19 cellular contexts compared by ENCODE assay signal in genomic region chr10:111967547-111967946, GRCh38.
A peak's percentile ranks its signal among the peaks of the same experiment; 100 is the strongest.
DNase-seq lines count a peak whose midpoint lies in the region; ATAC-seq, FAIRE-seq and TF ChIP-seq lines count a peak whose summit lies in the region.
"Had no signal": no experiment of that assay in that cellular context is flagged by ENCODE, and none has a peak within 500 bp of the region (broad histone marks: within the 10 kb centered on the region; RNA-seq: fewer than 3 reads in every experiment).

No MANE protein-coding gene starts in this region.

- H3K9me3 Mint-ChIP-seq in WTC11, result peaks cover 35% of the 10 kb centered on the region

- no peak overlapping the region for H3K4me2 ChIP-seq in HepG2 (ENCODE audit: low read depth, low read length)
- no peak overlapping the region for H3K4me2 ChIP-seq in keratinocyte (ENCODE audit: control insufficient read depth, extremely low read depth, insufficient read depth, low read depth, low read length)
- no peak overlapping the region for H3K4me2 ChIP-seq in PC-9

- no peaks in the 10 kb centered on the region for H3F3A ChIP-seq in PC-9 (ENCODE audit: insufficient read depth, low read depth)

- ATAC-seq in HepG2, result 0 out of 3 replicates have a peak, but pooled peaks have one; percentile 43
- ATAC-seq in right lobe of liver, result no peak
- ATAC-seq in WTC11, result peak; percentile 69
- ATAC-seq in Right ventricle myocardium inferior, result no peak
- ATAC-seq in GM19023 (IDR thresholded peaks at IDR 0.05; ENCODE audit: unreplicated experiment), result no peak

- TF ChIP-seq RAD21 in HepG2 (CRISPR knock-in tag; IDR thresholded peaks at IDR 0.05), result no peak

- 85% methylated on average over 2 of the region's 2 CpGs for WGBS in HepG2 (ENCODE audit: low lambda C conversion rate)
- 95% methylated on average over 2 of the region's 2 CpGs for WGBS in right lobe of liver (ENCODE audit: insufficient coverage, low coverage, low lambda C conversion rate, missing lambda C conversion rate)

- TF ChIP-seq POLR2A in HepG2 (IDR thresholded peaks at IDR 0.05; ENCODE audit: insufficient read depth in 1 of 2, low read depth in 2 of 2, low read length in 2 of 2), result no peak
- no peak for TF ChIP-seq POLR2A in right lobe of liver (IDR thresholded peaks at IDR 0.05)

- FAIRE-seq in HepG2 (lab: Jason Lieb, UNC) (no peak), keratinocyte (lab: Jason Lieb, UNC) (no peak)
- FAIRE-seq: A204.1, D721Med had no signal

- H3K4me3 ChIP-seq in HepG2 (replicated peaks in 1 of 3; ENCODE audit: insufficient read depth in 1 of 3, low read depth in 2 of 3, low read length in 3 of 3), result no peak overlapping the region
- H3K4me3 ChIP-seq in right lobe of liver, result no peak overlapping the region
- no peak overlapping the region for H3K4me3 ChIP-seq in keratinocyte (ENCODE audit: control insufficient read depth in 2 of 3, extremely low read depth in 1 of 3, insufficient read depth in 2 of 3, low read depth in 1 of 3, low read length in 3 of 3)
- H3K4me3 ChIP-seq in PC-9, result no peak overlapping the region

- no peaks in the 10 kb centered on the region for H3K9me1 ChIP-seq in keratinocyte (ENCODE audit: control insufficient read depth, extremely low read depth, insufficient read depth, low read length)

- dilution Hi-C loops in keratinocyte (cut with MboI; ENCODE audit: extremely low pct_ligation_motif_present, low sequenced_read_pairs), result no loop called here

- DNase-seq in HepG2 (ENCODE audit: low spot score) (no peak), right lobe of liver (no peak), WTC11 (ENCODE audit: low spot score) (no peak), keratinocyte (ENCODE audit: low read depth, low spot score) (no peak), Right ventricle myocardium inferior (ENCODE audit: missing footprints) (no peak), PC-9 (no peak)
- DNase-seq: C1 segment of cervical spinal cord; CD4-positive, alpha-beta memory T cell; COR-L47; DMS153; GF-D8; GOT3; H9; KG1 had no signal

- no peaks in the 10 kb centered on the region for H4K20me1 ChIP-seq in HepG2 (ENCODE audit: insufficient read depth, low read length)
- H4K20me1 ChIP-seq in keratinocyte (ENCODE audit: control insufficient read depth, extremely low read depth, insufficient read depth, low read length), result no peaks in the 10 kb centered on the region
- H4K20me1 ChIP-seq in PC-9 (ENCODE audit: insufficient read depth), result no peaks in the 10 kb centered on the region

- H3K4me1 ChIP-seq in HepG2 (ENCODE audit: insufficient read depth, low read length) (no peaks in the 10 kb centered on the region), right lobe of liver (no peaks in the 10 kb centered on the region), keratinocyte (ENCODE audit: control insufficient read depth, extremely low read depth, insufficient read depth, low read length) (no peaks in the 10 kb centered on the region), PC-9 (replicated peaks; ENCODE audit: insufficient read depth) (no peaks in the 10 kb centered on the region)

- H3K27me3 ChIP-seq in HepG2 (ENCODE audit: control insufficient read depth in 1 of 2, insufficient read depth in 2 of 2, low read length in 2 of 2), result no peaks in the 10 kb centered on the region
- H3K27me3 ChIP-seq in right lobe of liver, result no peaks in the 10 kb centered on the region
- H3K27me3 ChIP-seq in keratinocyte (ENCODE audit: control insufficient read depth, extremely low read depth, insufficient read depth, low read length), result no peaks in the 10 kb centered on the region
- H3K27me3 ChIP-seq in PC-9 (ENCODE audit: insufficient read depth, low read depth), result no peaks in the 10 kb centered on the region

- H3K4me1 Mint-ChIP-seq in WTC11, result no peaks in the 10 kb centered on the region
- H3K4me1 Mint-ChIP-seq: B cell; CD4-positive, alpha-beta memory T cell; H9; IgD-negative memory B cell had no signal

- H3K9me3 ChIP-seq in HepG2 (ENCODE audit: low read length) (no peaks in the 10 kb centered on the region), right lobe of liver (no peaks in the 10 kb centered on the region), keratinocyte (ENCODE audit: control insufficient read depth, low read depth, low read length) (no peaks in the 10 kb centered on the region), PC-9 (ENCODE audit: insufficient read depth, low read depth) (no peaks in the 10 kb centered on the region)

- H3K9me2 ChIP-seq in PC-9 (ENCODE audit: insufficient read depth), result no peaks in the 10 kb centered on the region

- in situ Hi-C loops in HepG2 (cut with HindIII; ENCODE audit: extremely low pct_ligation_motif_present, low pct_unique_long_range_greater_than_20kb), result no loop called here

- intact Hi-C loops in HepG2 (cut with micrococcal nuclease; ENCODE audit: unreplicated experiment) (no loop called here), right lobe of liver (cut with DNase I) (no loop called here), Right ventricle myocardium inferior (cut with DNase I) (no loop called here), PC-9 (cut with micrococcal nuclease; ENCODE audit: unreplicated experiment) (no loop called here)

- CTCF ChIA-PET in HepG2 (lab: Yijun Ruan, JAX; ENCODE audit: low intra/inter-chr PET ratio, low total read pairs) (no interaction called here), WTC11 (lab: Charles Lee) (no interaction called here), PC-9 (lab: Charles Lee) (no interaction called here)

- POLR2A ChIA-PET in HepG2 (lab: Yijun Ruan, JAX), result no interaction called here
- POLR2A ChIA-PET in WTC11 (lab: Charles Lee), result no interaction called here
- POLR2A ChIA-PET in PC-9 (lab: Charles Lee; ENCODE audit: unreplicated experiment), result no interaction called here

- TF ChIP-seq CTCF in HepG2 (CRISPR knock-in tag; IDR thresholded peaks at IDR 0.05) (0 out of 2 replicates have a peak, but pooled peaks have one; percentile 8), right lobe of liver (IDR thresholded peaks at IDR 0.05) (no peak), WTC11 (IDR thresholded peaks at IDR 0.05) (no peak), keratinocyte (optimal IDR thresholded peaks at IDR 0.05 in 1 of 3, IDR thresholded peaks at IDR 0.05 in 1 of 3, conservative IDR thresholded peaks at IDR 0.05 in 1 of 3; ENCODE audit: extremely low read depth in 1 of 3, insufficient read depth in 2 of 3, low read length in 3 of 3) (peak in 2 of 3 experiments; percentile 29), PC-9 (conservative IDR thresholded peaks at IDR 0.05) (no peak)

- H3K36me3 ChIP-seq in HepG2 (replicated peaks in 1 of 2; ENCODE audit: control insufficient read depth in 1 of 2, insufficient read depth in 2 of 2, low read length in 2 of 2), result no peaks in the 10 kb centered on the region
- H3K36me3 ChIP-seq in right lobe of liver, result no peaks in the 10 kb centered on the region
- H3K36me3 ChIP-seq in keratinocyte (ENCODE audit: control insufficient read depth in 2 of 2, extremely low read depth in 1 of 2, insufficient read depth in 2 of 2, low read length in 2 of 2), result no peaks in the 10 kb centered on the region
- H3K36me3 ChIP-seq in PC-9 (ENCODE audit: low read depth), result no peaks in the 10 kb centered on the region

- H2AFZ ChIP-seq in HepG2 (ENCODE audit: low read length), result no peak overlapping the region
- H2AFZ ChIP-seq in keratinocyte (ENCODE audit: control insufficient read depth, low read length), result no peak overlapping the region
- H2AFZ ChIP-seq in PC-9, result no peak overlapping the region

- H3K27ac ChIP-seq in HepG2 (ENCODE audit: extremely low read length, insufficient read depth, low read length) (no peak overlapping the region), right lobe of liver (no peak overlapping the region), keratinocyte (ENCODE audit: control insufficient read depth, insufficient read depth, low read length) (no peak overlapping the region), PC-9 (no peak overlapping the region)

- H3K9ac ChIP-seq in HepG2 (ENCODE audit: insufficient read depth, low read depth, low read length) (no peak overlapping the region), keratinocyte (ENCODE audit: control insufficient read depth, extremely low read depth, insufficient read depth, low read length) (no peak overlapping the region)

- H3K27ac Mint-ChIP-seq in WTC11, result no peak overlapping the region
- H3K27ac Mint-ChIP-seq: B cell; CD4-positive, alpha-beta memory T cell; H9; IgD-negative memory B cell had no signal

- H3K36me3 Mint-ChIP-seq in WTC11, result peaks cover 9% of the 10 kb centered on the region
- H3K36me3 Mint-ChIP-seq: CD4-positive, alpha-beta memory T cell had no signal

- no TSS peak for BruUV-seq in HepG2 (replicated peaks; lab: Mats Ljungman, UMichigan)
- BruUV-seq in PC-9 (replicated peaks; lab: Mats Ljungman, UMichigan), result no TSS peak

- TF ChIP-seq EP300 in HepG2 (IDR thresholded peaks at IDR 0.05; ENCODE audit: low read depth in 2 of 2, low read length in 2 of 2), result no peak
- no peak for TF ChIP-seq EP300 in HepG2 (CRISPR knock-in tag; IDR thresholded peaks at IDR 0.05; ENCODE audit: borderline replicate concordance)

- no peak overlapping the region for H3K4me3 Mint-ChIP-seq in WTC11
- H3K4me3 Mint-ChIP-seq: B cell; CD4-positive, alpha-beta memory T cell; H9; IgD-negative memory B cell had no signal

- H3K27me3 Mint-ChIP-seq in WTC11 (ENCODE audit: low read depth), result no peaks in the 10 kb centered on the region
- H3K27me3 Mint-ChIP-seq: B cell; CD4-positive, alpha-beta memory T cell; IgD-negative memory B cell had no signal

- H3K79me2 ChIP-seq in HepG2 (ENCODE audit: insufficient read depth, low read length) (no peaks in the 10 kb centered on the region), keratinocyte (ENCODE audit: control insufficient read depth, insufficient read depth, low read length) (no peaks in the 10 kb centered on the region), PC-9 (ENCODE audit: low read depth) (no peaks in the 10 kb centered on the region)

TF ChIP-seq in HepG2, 621 proteins besides CTCF, POLR2A, EP300 and RAD21 (continues in another document):
- TF ChIP-seq MTERF4 (CRISPR knock-in tag; IDR thresholded peaks at IDR 0.05) (no peak), REL (CRISPR knock-in tag; conservative IDR thresholded peaks at IDR 0.05) (no peak)

TF ChIP-seq in WTC11, 78 proteins besides CTCF, POLR2A, EP300 and RAD21 (continues in another document):
- TF ChIP-seq ZNF425 (CRISPR knock-in tag; conservative IDR thresholded peaks at IDR 0.05) (no peak), ZNF121 (CRISPR knock-in tag; IDR thresholded peaks at IDR 0.05) (no peak)

Comparison
In these comparisons a context has a peak if more than half of its experiments do, and no peak if none do; other contexts are left out.
1. ATAC-seq: peak in HepG2 (single experiment) and WTC11 (single experiment); none in right lobe of liver (0 of 4), Right ventricle myocardium inferior (single experiment) and GM19023 (single experiment).
2. CTCF ChIP-seq: peak in HepG2 (single experiment) and keratinocyte (2 of 3); none in right lobe of liver (0 of 4), WTC11 (single experiment) and PC-9 (single experiment).
3. Of the 50 proteins assayed by ChIP-seq in both HepG2 and WTC11: peak only in HepG2: CTCF; only in WTC11: none; in both: none; in neither: 49.